ENCODE assay signal across 1 cellular context in the genomic region with DNA sequence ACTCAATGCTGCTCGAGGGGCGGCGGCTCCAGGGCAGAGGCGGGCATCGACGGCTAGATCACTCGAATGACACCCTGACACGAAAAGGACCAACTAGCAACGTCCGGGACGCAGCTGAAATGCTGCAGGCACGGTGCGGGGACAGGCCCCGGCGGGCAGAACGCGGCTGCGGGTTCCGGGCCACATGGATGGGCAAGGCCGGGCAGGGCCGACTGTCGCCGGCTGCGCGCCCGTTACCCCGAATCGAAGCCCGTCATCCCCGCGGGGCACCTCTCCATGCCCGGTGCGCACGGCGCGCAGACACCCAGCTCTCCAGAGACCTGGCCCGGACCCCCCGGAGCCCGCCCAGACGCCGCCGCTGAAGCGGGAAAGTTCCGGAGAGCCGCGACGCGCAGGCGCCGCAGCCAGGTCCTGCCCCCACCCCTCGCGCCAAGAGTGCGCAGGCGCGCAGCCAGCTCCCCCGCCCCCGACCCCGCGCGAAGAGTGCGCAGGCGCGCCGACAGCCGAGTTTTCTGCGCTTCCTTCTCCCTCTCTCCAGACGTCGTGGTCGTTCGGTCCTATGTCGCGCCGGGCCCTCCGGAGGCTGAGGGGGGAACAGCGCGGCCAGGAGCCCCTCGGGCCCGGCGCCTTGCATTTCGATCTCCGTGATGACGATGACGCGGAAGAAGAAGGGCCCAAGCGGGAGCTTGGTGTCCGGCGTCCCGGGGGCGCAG.
TF ChIP-seq lines count a peak whose summit lies in the region.

A gene with protein sequence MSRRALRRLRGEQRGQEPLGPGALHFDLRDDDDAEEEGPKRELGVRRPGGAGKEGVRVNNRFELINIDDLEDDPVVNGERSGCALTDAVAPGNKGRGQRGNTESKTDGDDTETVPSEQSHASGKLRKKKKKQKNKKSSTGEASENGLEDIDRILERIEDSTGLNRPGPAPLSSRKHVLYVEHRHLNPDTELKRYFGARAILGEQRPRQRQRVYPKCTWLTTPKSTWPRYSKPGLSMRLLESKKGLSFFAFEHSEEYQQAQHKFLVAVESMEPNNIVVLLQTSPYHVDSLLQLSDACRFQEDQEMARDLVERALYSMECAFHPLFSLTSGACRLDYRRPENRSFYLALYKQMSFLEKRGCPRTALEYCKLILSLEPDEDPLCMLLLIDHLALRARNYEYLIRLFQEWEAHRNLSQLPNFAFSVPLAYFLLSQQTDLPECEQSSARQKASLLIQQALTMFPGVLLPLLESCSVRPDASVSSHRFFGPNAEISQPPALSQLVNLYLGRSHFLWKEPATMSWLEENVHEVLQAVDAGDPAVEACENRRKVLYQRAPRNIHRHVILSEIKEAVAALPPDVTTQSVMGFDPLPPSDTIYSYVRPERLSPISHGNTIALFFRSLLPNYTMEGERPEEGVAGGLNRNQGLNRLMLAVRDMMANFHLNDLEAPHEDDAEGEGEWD (plus strand): TSS at position 484 of the 713 bp plus-strand sequence. CDS start 76 bp downstream, at position 560.

TF ChIP-seq in GM12878, 131 proteins besides CTCF, POLR2A, EP300 and RAD21 (continued from another document and continues in another):
- TF ChIP-seq BMI1 (IDR thresholded peaks at IDR 0.05; ENCODE audit: borderline replicate concordance): no peak
- peak; percentile 3; the same call in 1 of the 2 replicates for TF ChIP-seq YY1 (IDR thresholded peaks at IDR 0.05; ENCODE audit: low read depth, low read length)
- peak; percentile 88; the same call in 1 of the 2 replicates for TF ChIP-seq GATAD2B (conservative IDR thresholded peaks at IDR 0.05; ENCODE audit: low read depth)
- no peak for TF ChIP-seq FOS (IDR thresholded peaks at IDR 0.05; ENCODE audit: borderline replicate concordance, extremely low read depth, insufficient read length)
- no peak for TF ChIP-seq NFYA (IDR thresholded peaks at IDR 0.05; ENCODE audit: borderline replicate concordance, low read depth, low read length)
- TF ChIP-seq CHD1 (IDR thresholded peaks at IDR 0.05; ENCODE audit: low read depth, low read length): no peak; the same call in 1 of the 2 replicates
- no peak for TF ChIP-seq ZNF622 (IDR thresholded peaks at IDR 0.05)
- TF ChIP-seq, protein P1, sequence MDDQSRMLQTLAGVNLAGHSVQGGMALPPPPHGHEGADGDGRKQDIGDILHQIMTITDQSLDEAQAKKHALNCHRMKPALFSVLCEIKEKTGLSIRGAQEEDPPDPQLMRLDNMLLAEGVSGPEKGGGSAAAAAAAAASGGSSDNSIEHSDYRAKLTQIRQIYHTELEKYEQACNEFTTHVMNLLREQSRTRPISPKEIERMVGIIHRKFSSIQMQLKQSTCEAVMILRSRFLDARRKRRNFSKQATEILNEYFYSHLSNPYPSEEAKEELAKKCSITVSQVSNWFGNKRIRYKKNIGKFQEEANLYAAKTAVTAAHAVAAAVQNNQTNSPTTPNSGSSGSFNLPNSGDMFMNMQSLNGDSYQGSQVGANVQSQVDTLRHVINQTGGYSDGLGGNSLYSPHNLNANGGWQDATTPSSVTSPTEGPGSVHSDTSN (IDR thresholded peaks at IDR 0.05; ENCODE audit: insufficient replicate concordance, low read depth, low read length): no peak
- peak; percentile 79 for TF ChIP-seq POLR2AphosphoS5 (IDR thresholded peaks at IDR 0.05; ENCODE audit: low read length)
- no peak for TF ChIP-seq CEBPB (IDR thresholded peaks at IDR 0.05; ENCODE audit: borderline replicate concordance in 1 of 2, low read depth in 2 of 2, low read length in 2 of 2)
- TF ChIP-seq ZNF207 (IDR thresholded peaks at IDR 0.05; ENCODE audit: borderline replicate concordance): 0 out of 2 replicates have a peak, but pooled peaks have one; percentile 45
- TF ChIP-seq, protein P2, sequence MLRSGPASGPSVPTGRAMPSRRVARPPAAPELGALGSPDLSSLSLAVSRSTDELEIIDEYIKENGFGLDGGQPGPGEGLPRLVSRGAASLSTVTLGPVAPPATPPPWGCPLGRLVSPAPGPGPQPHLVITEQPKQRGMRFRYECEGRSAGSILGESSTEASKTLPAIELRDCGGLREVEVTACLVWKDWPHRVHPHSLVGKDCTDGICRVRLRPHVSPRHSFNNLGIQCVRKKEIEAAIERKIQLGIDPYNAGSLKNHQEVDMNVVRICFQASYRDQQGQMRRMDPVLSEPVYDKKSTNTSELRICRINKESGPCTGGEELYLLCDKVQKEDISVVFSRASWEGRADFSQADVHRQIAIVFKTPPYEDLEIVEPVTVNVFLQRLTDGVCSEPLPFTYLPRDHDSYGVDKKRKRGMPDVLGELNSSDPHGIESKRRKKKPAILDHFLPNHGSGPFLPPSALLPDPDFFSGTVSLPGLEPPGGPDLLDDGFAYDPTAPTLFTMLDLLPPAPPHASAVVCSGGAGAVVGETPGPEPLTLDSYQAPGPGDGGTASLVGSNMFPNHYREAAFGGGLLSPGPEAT (IDR thresholded peaks at IDR 0.05; ENCODE audit: low read depth): no peak
- TF ChIP-seq KLF5 (IDR thresholded peaks at IDR 0.05; ENCODE audit: partially characterized antibody): no peak
- TF ChIP-seq, protein P3, sequence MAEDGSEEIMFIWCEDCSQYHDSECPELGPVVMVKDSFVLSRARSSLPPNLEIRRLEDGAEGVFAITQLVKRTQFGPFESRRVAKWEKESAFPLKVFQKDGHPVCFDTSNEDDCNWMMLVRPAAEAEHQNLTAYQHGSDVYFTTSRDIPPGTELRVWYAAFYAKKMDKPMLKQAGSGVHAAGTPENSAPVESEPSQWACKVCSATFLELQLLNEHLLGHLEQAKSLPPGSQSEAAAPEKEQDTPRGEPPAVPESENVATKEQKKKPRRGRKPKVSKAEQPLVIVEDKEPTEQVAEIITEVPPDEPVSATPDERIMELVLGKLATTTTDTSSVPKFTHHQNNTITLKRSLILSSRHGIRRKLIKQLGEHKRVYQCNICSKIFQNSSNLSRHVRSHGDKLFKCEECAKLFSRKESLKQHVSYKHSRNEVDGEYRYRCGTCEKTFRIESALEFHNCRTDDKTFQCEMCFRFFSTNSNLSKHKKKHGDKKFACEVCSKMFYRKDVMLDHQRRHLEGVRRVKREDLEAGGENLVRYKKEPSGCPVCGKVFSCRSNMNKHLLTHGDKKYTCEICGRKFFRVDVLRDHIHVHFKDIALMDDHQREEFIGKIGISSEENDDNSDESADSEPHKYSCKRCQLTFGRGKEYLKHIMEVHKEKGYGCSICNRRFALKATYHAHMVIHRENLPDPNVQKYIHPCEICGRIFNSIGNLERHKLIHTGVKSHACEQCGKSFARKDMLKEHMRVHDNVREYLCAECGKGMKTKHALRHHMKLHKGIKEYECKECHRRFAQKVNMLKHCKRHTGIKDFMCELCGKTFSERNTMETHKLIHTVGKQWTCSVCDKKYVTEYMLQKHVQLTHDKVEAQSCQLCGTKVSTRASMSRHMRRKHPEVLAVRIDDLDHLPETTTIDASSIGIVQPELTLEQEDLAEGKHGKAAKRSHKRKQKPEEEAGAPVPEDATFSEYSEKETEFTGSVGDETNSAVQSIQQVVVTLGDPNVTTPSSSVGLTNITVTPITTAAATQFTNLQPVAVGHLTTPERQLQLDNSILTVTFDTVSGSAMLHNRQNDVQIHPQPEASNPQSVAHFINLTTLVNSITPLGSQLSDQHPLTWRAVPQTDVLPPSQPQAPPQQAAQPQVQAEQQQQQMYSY (CRISPR knock-in tag; IDR thresholded peaks at IDR 0.05): no peak
- TF ChIP-seq, protein P4, sequence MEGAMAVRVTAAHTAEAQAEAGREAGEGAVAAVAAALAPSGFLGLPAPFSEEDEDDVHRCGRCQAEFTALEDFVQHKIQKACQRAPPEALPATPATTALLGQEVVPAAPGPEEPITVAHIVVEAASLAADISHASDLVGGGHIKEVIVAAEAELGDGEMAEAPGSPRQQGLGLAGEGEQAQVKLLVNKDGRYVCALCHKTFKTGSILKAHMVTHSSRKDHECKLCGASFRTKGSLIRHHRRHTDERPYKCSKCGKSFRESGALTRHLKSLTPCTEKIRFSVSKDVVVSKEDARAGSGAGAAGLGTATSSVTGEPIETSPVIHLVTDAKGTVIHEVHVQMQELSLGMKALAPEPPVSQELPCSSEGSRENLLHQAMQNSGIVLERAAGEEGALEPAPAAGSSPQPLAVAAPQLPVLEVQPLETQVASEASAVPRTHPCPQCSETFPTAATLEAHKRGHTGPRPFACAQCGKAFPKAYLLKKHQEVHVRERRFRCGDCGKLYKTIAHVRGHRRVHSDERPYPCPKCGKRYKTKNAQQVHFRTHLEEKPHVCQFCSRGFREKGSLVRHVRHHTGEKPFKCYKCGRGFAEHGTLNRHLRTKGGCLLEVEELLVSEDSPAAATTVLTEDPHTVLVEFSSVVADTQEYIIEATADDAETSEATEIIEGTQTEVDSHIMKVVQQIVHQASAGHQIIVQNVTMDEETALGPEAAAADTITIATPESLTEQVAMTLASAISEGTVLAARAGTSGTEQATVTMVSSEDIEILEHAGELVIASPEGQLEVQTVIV (IDR thresholded peaks at IDR 0.05; ENCODE audit: borderline replicate concordance, partially characterized antibody): no peak
- no peak; the same call in 1 of the 2 replicates for TF ChIP-seq TAF1 (IDR thresholded peaks at IDR 0.05; ENCODE audit: borderline replicate concordance, low read depth, low read length)
- no peak for TF ChIP-seq MEF2A (IDR thresholded peaks at IDR 0.05; ENCODE audit: insufficient read depth, low read depth, low read length)
- no peak for TF ChIP-seq BRCA1 (IDR thresholded peaks at IDR 0.05; ENCODE audit: low read depth, low read length)
- TF ChIP-seq RAD51 (IDR thresholded peaks at IDR 0.05): no peak
- TF ChIP-seq HCFC1 (IDR thresholded peaks at IDR 0.05; ENCODE audit: low read length): 0 out of 2 replicates have a peak, but pooled peaks have one; percentile 16
- no peak for TF ChIP-seq KDM1A (IDR thresholded peaks at IDR 0.05; ENCODE audit: borderline replicate concordance)
- TF ChIP-seq CHD4 (IDR thresholded peaks at IDR 0.05): no peak
- TF ChIP-seq NR2C2 (IDR thresholded peaks at IDR 0.05; ENCODE audit: borderline replicate concordance, control insufficient read depth, insufficient read length, low read depth): no peak
- no peak for TF ChIP-seq MTA2 (IDR thresholded peaks at IDR 0.05; ENCODE audit: low read depth)
- TF ChIP-seq KAT2A (conservative IDR thresholded peaks at IDR 0.05; ENCODE audit: control insufficient read depth, low read depth, low read length): no peak
- TF ChIP-seq ZNF274 (IDR thresholded peaks at IDR 0.05; ENCODE audit: insufficient read depth, insufficient read length): no peak
- TF ChIP-seq, protein P5, sequence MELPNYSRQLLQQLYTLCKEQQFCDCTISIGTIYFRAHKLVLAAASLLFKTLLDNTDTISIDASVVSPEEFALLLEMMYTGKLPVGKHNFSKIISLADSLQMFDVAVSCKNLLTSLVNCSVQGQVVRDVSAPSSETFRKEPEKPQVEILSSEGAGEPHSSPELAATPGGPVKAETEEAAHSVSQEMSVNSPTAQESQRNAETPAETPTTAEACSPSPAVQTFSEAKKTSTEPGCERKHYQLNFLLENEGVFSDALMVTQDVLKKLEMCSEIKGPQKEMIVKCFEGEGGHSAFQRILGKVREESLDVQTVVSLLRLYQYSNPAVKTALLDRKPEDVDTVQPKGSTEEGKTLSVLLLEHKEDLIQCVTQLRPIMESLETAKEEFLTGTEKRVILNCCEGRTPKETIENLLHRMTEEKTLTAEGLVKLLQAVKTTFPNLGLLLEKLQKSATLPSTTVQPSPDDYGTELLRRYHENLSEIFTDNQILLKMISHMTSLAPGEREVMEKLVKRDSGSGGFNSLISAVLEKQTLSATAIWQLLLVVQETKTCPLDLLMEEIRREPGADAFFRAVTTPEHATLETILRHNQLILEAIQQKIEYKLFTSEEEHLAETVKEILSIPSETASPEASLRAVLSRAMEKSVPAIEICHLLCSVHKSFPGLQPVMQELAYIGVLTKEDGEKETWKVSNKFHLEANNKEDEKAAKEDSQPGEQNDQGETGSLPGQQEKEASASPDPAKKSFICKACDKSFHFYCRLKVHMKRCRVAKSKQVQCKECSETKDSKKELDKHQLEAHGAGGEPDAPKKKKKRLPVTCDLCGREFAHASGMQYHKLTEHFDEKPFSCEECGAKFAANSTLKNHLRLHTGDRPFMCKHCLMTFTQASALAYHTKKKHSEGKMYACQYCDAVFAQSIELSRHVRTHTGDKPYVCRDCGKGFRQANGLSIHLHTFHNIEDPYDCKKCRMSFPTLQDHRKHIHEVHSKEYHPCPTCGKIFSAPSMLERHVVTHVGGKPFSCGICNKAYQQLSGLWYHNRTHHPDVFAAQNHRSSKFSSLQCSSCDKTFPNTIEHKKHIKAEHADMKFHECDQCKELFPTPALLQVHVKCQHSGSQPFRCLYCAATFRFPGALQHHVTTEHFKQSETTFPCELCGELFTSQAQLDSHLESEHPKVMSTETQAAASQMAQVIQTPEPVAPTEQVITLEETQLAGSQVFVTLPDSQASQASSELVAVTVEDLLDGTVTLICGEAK (IDR thresholded peaks at IDR 0.05; ENCODE audit: borderline replicate concordance): no peak
- TF ChIP-seq, protein P6, sequence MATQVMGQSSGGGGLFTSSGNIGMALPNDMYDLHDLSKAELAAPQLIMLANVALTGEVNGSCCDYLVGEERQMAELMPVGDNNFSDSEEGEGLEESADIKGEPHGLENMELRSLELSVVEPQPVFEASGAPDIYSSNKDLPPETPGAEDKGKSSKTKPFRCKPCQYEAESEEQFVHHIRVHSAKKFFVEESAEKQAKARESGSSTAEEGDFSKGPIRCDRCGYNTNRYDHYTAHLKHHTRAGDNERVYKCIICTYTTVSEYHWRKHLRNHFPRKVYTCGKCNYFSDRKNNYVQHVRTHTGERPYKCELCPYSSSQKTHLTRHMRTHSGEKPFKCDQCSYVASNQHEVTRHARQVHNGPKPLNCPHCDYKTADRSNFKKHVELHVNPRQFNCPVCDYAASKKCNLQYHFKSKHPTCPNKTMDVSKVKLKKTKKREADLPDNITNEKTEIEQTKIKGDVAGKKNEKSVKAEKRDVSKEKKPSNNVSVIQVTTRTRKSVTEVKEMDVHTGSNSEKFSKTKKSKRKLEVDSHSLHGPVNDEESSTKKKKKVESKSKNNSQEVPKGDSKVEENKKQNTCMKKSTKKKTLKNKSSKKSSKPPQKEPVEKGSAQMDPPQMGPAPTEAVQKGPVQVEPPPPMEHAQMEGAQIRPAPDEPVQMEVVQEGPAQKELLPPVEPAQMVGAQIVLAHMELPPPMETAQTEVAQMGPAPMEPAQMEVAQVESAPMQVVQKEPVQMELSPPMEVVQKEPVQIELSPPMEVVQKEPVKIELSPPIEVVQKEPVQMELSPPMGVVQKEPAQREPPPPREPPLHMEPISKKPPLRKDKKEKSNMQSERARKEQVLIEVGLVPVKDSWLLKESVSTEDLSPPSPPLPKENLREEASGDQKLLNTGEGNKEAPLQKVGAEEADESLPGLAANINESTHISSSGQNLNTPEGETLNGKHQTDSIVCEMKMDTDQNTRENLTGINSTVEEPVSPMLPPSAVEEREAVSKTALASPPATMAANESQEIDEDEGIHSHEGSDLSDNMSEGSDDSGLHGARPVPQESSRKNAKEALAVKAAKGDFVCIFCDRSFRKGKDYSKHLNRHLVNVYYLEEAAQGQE (IDR thresholded peaks at IDR 0.05; ENCODE audit: low read depth, low read length): no peak
- no peak for TF ChIP-seq JUND (IDR thresholded peaks at IDR 0.05; ENCODE audit: low read depth, low read length)
